Comparison of ENCODE assay signal across 26 cellular contexts in the genomic region with DNA sequence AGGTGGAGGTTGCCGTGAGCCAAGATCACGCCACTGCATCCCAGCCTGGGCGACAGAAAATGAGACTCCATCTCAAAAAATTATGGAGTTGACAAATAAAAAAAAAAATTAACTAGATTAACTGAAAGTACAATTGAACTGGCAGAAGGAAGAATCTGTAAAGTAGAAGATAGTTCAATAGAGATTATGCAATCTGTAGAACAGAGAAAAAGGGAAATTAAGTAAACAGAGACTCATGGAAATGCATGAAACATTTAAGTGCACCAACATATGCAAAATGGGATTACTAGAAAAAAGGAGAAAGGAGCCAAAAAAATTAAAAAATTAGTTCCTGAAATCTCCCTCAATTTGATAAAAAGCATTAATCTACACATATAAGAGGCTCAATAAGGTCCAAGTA.
"Had no signal": no experiment of that assay in that cellular context is flagged by ENCODE, and none has a peak within 500 bp of the region (broad histone marks: within the 10 kb centered on the region; RNA-seq: fewer than 3 reads in every experiment).

No MANE protein-coding gene starts in this region.

- DNase-seq: activated CD4-positive, alpha-beta memory T cell treated with anti-CD3 and anti-CD28 coated beads for 36 hours; activated CD4-positive, alpha-beta T cell treated with anti-CD3 and anti-CD28 coated beads for 36 hours; activated CD4-positive, alpha-beta T cell treated with anti-CD3 and anti-CD28 coated beads, Interleukin-2, amount 10 ng/mL, durations not matched to agents 24 days and 14 days; activated CD4-positive, CD25-positive, alpha-beta regulatory T cell; activated CD4-positive, CD25-positive, alpha-beta regulatory T cell treated with anti-CD3 and anti-CD28 coated beads, Interleukin-2, amount 50 U/mL, for 72 hours; activated CD8-positive, alpha-beta memory T cell treated with anti-CD3 and anti-CD28 coated beads, Interleukin-2, amount 10 ng/mL, durations not matched to agents 7 days and 5 days; activated CD8-positive, alpha-beta memory T cell treated with anti-CD3 and anti-CD28 coated beads, Interleukin-2, amount 50 U/mL, for 4 hours; activated CD8-positive, alpha-beta T cell treated with anti-CD3 and anti-CD28 coated beads, Interleukin-2, amount 10 ng/mL, durations not matched to agents 7 days and 5 days; activated gamma-delta T cell; activated naive CD4-positive, alpha-beta T cell; activated naive CD4-positive, alpha-beta T cell treated with anti-CD3 and anti-CD28 coated beads, Interleukin-2, amount 10 ng/mL, durations not matched to agents 7 days and 5 days; activated naive CD8-positive, alpha-beta T cell treated with anti-CD3 and anti-CD28 coated beads, Interleukin-2, amount 10 ng/mL, durations not matched to agents 7 days and 5 days; activated T-cell treated with anti-CD3 and anti-CD28 coated beads, Interleukin-2, amount 50 U/mL, for 1 hour; activated T-cell treated with anti-CD3 and anti-CD28 coated beads, Interleukin-2, amount 50 U/mL, for 48 hours; central memory CD4-positive, alpha-beta T cell; cerebellar nuclear complex; colonic mucosa; effector CD8-positive, alpha-beta T cell; esophagus squamous epithelium; foreskin melanocyte; heart right ventricle; T1000 had no signal

- H3K4me1 Mint-ChIP-seq: activated CD4-positive, alpha-beta T cell treated with anti-CD3 and anti-CD28 coated beads for 36 hours; activated CD4-positive, alpha-beta T cell treated with anti-CD3 and anti-CD28 coated beads, Interleukin-2, amount 10 ng/mL, durations not matched to agents 24 days and 14 days; activated CD8-positive, alpha-beta memory T cell treated with anti-CD3 and anti-CD28 coated beads, Interleukin-2, amount 10 ng/mL, durations not matched to agents 7 days and 5 days; activated naive CD4-positive, alpha-beta T cell treated with anti-CD3 and anti-CD28 coated beads, Interleukin-2, amount 10 ng/mL, durations not matched to agents 7 days and 5 days; activated naive CD8-positive, alpha-beta T cell treated with anti-CD3 and anti-CD28 coated beads, Interleukin-2, amount 10 ng/mL, durations not matched to agents 7 days and 5 days; brain had no signal

- H3K27ac Mint-ChIP-seq: activated CD4-positive, alpha-beta memory T cell treated with anti-CD3 and anti-CD28 coated beads for 36 hours; activated CD4-positive, alpha-beta T cell treated with anti-CD3 and anti-CD28 coated beads for 36 hours; activated CD4-positive, alpha-beta T cell treated with anti-CD3 and anti-CD28 coated beads, Interleukin-2, amount 10 ng/mL, durations not matched to agents 24 days and 14 days; activated CD8-positive, alpha-beta memory T cell treated with anti-CD3 and anti-CD28 coated beads, Interleukin-2, amount 10 ng/mL, durations not matched to agents 7 days and 5 days; activated CD8-positive, alpha-beta T cell treated with anti-CD3 and anti-CD28 coated beads, Interleukin-2, amount 10 ng/mL, durations not matched to agents 7 days and 5 days; activated naive CD4-positive, alpha-beta T cell treated with anti-CD3 and anti-CD28 coated beads, Interleukin-2, amount 10 ng/mL, durations not matched to agents 7 days and 5 days; activated naive CD4-positive, alpha-beta T cell treated with anti-CD3 and anti-CD28 coated beads, Interleukin-2, amount 50 U/mL, for 72 hours; activated naive CD8-positive, alpha-beta T cell treated with anti-CD3 and anti-CD28 coated beads, Interleukin-2, amount 10 ng/mL, durations not matched to agents 7 days and 5 days; brain; T-helper 2 cell treated with Interferon-gamma antibody and Interleukin-4, amounts not matched to agents 5 μg/mL and 100 μg/mL, for 36 hours had no signal

- H3K9me3 Mint-ChIP-seq: activated CD4-positive, alpha-beta T cell treated with anti-CD3 and anti-CD28 coated beads, Interleukin-2, amount 10 ng/mL, durations not matched to agents 24 days and 14 days had no signal

- H3K27me3 Mint-ChIP-seq: activated CD4-positive, alpha-beta memory T cell treated with anti-CD3 and anti-CD28 coated beads for 36 hours; activated CD4-positive, alpha-beta T cell treated with anti-CD3 and anti-CD28 coated beads for 36 hours; activated CD4-positive, alpha-beta T cell treated with anti-CD3 and anti-CD28 coated beads, Interleukin-2, amount 10 ng/mL, durations not matched to agents 24 days and 14 days; activated CD8-positive, alpha-beta memory T cell treated with anti-CD3 and anti-CD28 coated beads, Interleukin-2, amount 10 ng/mL, durations not matched to agents 7 days and 5 days; activated naive CD4-positive, alpha-beta T cell treated with anti-CD3 and anti-CD28 coated beads, Interleukin-2, amount 10 ng/mL, durations not matched to agents 7 days and 5 days; activated naive CD8-positive, alpha-beta T cell treated with anti-CD3 and anti-CD28 coated beads, Interleukin-2, amount 10 ng/mL, durations not matched to agents 7 days and 5 days; brain had no signal

- ATAC-seq: activated CD4-positive, alpha-beta T cell treated with anti-CD3 and anti-CD28 coated beads for 36 hours; activated CD8-positive, alpha-beta memory T cell treated with anti-CD3 and anti-CD28 coated beads, Interleukin-2, amount 10 ng/mL, durations not matched to agents 7 days and 5 days; activated CD8-positive, alpha-beta T cell treated with anti-CD3 and anti-CD28 coated beads, Interleukin-2, amount 10 ng/mL, durations not matched to agents 7 days and 5 days; activated naive CD4-positive, alpha-beta T cell treated with anti-CD3 and anti-CD28 coated beads, Interleukin-2, amount 50 U/mL, for 72 hours; gastroesophageal sphincter; heart right ventricle had no signal

- H3K36me3 Mint-ChIP-seq: activated CD4-positive, alpha-beta memory T cell treated with anti-CD3 and anti-CD28 coated beads for 36 hours; activated CD8-positive, alpha-beta memory T cell treated with anti-CD3 and anti-CD28 coated beads, Interleukin-2, amount 10 ng/mL, durations not matched to agents 7 days and 5 days; activated naive CD4-positive, alpha-beta T cell treated with anti-CD3 and anti-CD28 coated beads, Interleukin-2, amount 10 ng/mL, durations not matched to agents 7 days and 5 days; activated naive CD4-positive, alpha-beta T cell treated with anti-CD3 and anti-CD28 coated beads, Interleukin-2, amount 50 U/mL, for 72 hours; activated naive CD8-positive, alpha-beta T cell treated with anti-CD3 and anti-CD28 coated beads, Interleukin-2, amount 10 ng/mL, durations not matched to agents 7 days and 5 days; brain had no signal

- H3K4me3 Mint-ChIP-seq: activated CD4-positive, alpha-beta memory T cell treated with anti-CD3 and anti-CD28 coated beads for 36 hours; activated CD4-positive, alpha-beta T cell treated with anti-CD3 and anti-CD28 coated beads for 36 hours; activated CD4-positive, alpha-beta T cell treated with anti-CD3 and anti-CD28 coated beads, Interleukin-2, amount 10 ng/mL, durations not matched to agents 24 days and 14 days; activated CD8-positive, alpha-beta memory T cell treated with anti-CD3 and anti-CD28 coated beads, Interleukin-2, amount 10 ng/mL, durations not matched to agents 7 days and 5 days; activated CD8-positive, alpha-beta T cell treated with anti-CD3 and anti-CD28 coated beads, Interleukin-2, amount 10 ng/mL, durations not matched to agents 7 days and 5 days; activated naive CD4-positive, alpha-beta T cell treated with anti-CD3 and anti-CD28 coated beads, Interleukin-2, amount 10 ng/mL, durations not matched to agents 7 days and 5 days; activated naive CD8-positive, alpha-beta T cell treated with anti-CD3 and anti-CD28 coated beads, Interleukin-2, amount 10 ng/mL, durations not matched to agents 7 days and 5 days; brain; T-helper 2 cell treated with Interferon-gamma antibody and Interleukin-4, amounts not matched to agents 5 μg/mL and 100 μg/mL, for 36 hours had no signal
